In genomic region chr16:81601008-81601428, GRCh38 we compare ENCODE assay signal across 10 cellular contexts.
A peak's percentile ranks its signal among the peaks of the same experiment; 100 is the strongest.
DNase-seq lines count a peak whose midpoint lies in the region; ATAC-seq and TF ChIP-seq lines count a peak whose summit lies in the region.
"Had no signal": no experiment of that assay in that cellular context is flagged by ENCODE, and none has a peak within 500 bp of the region (broad histone marks: within the 10 kb centered on the region; RNA-seq: fewer than 3 reads in every experiment).

No MANE protein-coding gene starts in this region.

- no peak overlapping the region for H3K27ac Mint-ChIP-seq in activated T-helper 2 cell treated with anti-CD3 and anti-CD28 coated beads, Interferon-gamma antibody, Interleukin-2, Interleukin-4, amounts not matched to agents 10 μg/mL and 5 μg/mL and 100 μg/mL, durations not matched to agents 14 hours and 24 hours and 36 hours

- TF ChIP-seq CTCF in epithelial cell of esophagus (IDR thresholded peaks at IDR 0.05; ENCODE audit: insufficient read depth, low read depth, low read length, missing control alignments) (no peak), omental fat pad (IDR thresholded peaks at IDR 0.05) (no peak)

- H3K9me3 Mint-ChIP-seq in activated T-helper 2 cell treated with anti-CD3 and anti-CD28 coated beads, Interferon-gamma antibody, Interleukin-2, Interleukin-4, amounts not matched to agents 10 μg/mL and 5 μg/mL and 100 μg/mL, durations not matched to agents 14 hours and 24 hours and 36 hours = no peaks in the 10 kb centered on the region

- H3K4me1 Mint-ChIP-seq in activated T-helper 2 cell treated with anti-CD3 and anti-CD28 coated beads, Interferon-gamma antibody, Interleukin-2, Interleukin-4, amounts not matched to agents 10 μg/mL and 5 μg/mL and 100 μg/mL, durations not matched to agents 14 hours and 24 hours and 36 hours (ENCODE audit: low read depth) = peaks cover 16% of the 10 kb centered on the region

- H3K4me3 Mint-ChIP-seq in activated T-helper 2 cell treated with anti-CD3 and anti-CD28 coated beads, Interferon-gamma antibody, Interleukin-2, Interleukin-4, amounts not matched to agents 10 μg/mL and 5 μg/mL and 100 μg/mL, durations not matched to agents 14 hours and 24 hours and 36 hours (ENCODE audit: low read depth) = no peak overlapping the region

- DNase-seq in DMS 273 (lab: John Stamatoyannopoulos, UW; ENCODE audit: unreplicated experiment) = peak; percentile 85
- DNase-seq in NCI-H69 (lab: John Stamatoyannopoulos, UW) = peak; percentile 6
- peak; percentile 97 for DNase-seq in epithelial cell of esophagus (ENCODE audit: low read depth)
- no peak for DNase-seq in omental fat pad (ENCODE audit: low spot score)
- no peak for DNase-seq in activated T-helper 2 cell treated with anti-CD3 and anti-CD28 coated beads, Interferon-gamma antibody, Interleukin-2, Interleukin-4, amounts not matched to agents 10 μg/mL and 5 μg/mL and 100 μg/mL, durations not matched to agents 14 hours and 24 hours and 36 hours (ENCODE audit: low spot score)
- DNase-seq in NCI-H1092 treated with DMSO at 0.1 percent for 48 hours (lab: John Stamatoyannopoulos, UW) = no peak
- DNase-seq: activated effector memory CD4-positive, alpha-beta T cell treated with Interleukin-2 at 50 U/mL for 16 hours; Right ventricle myocardium superior had no signal

- H3K36me3 Mint-ChIP-seq in activated T-helper 2 cell treated with anti-CD3 and anti-CD28 coated beads, Interferon-gamma antibody, Interleukin-2, Interleukin-4, amounts not matched to agents 10 μg/mL and 5 μg/mL and 100 μg/mL, durations not matched to agents 14 hours and 24 hours and 36 hours (ENCODE audit: low read depth) = peaks cover 8% of the 10 kb centered on the region

- peak; percentile 45 for ATAC-seq in omental fat pad (ENCODE audit: low FRiP score)
- ATAC-seq in HG02870 (IDR thresholded peaks at IDR 0.05; ENCODE audit: unreplicated experiment) = no peak
- no peak for ATAC-seq in HG03045 (IDR thresholded peaks at IDR 0.05; ENCODE audit: unreplicated experiment)

- no peak overlapping the region for H3K4me3 ChIP-seq in epithelial cell of esophagus (ENCODE audit: low read length)

- intact Hi-C loops in activated T-helper 2 cell treated with anti-CD3 and anti-CD28 coated beads, Interferon-gamma antibody, Interleukin-2, Interleukin-4, amounts not matched to agents 10 μg/mL and 5 μg/mL and 100 μg/mL, durations not matched to agents 14 hours and 24 hours and 36 hours (cut with micrococcal nuclease) = no loop called here

- H3K27me3 Mint-ChIP-seq in activated T-helper 2 cell treated with anti-CD3 and anti-CD28 coated beads, Interferon-gamma antibody, Interleukin-2, Interleukin-4, amounts not matched to agents 10 μg/mL and 5 μg/mL and 100 μg/mL, durations not matched to agents 14 hours and 24 hours and 36 hours (ENCODE audit: low read depth) = no peaks in the 10 kb centered on the region

Comparison
In these comparisons a context has a peak if more than half of its experiments do, and no peak if none do; other contexts are left out.
1. DNase-seq: peak in DMS 273 (single experiment), NCI-H69 (single experiment) and epithelial cell of esophagus (single experiment); none in omental fat pad (single experiment), activated T-helper 2 cell treated with anti-CD3 and anti-CD28 coated beads, Interferon-gamma antibody, Interleukin-2, Interleukin-4, amounts not matched to agents 10 μg/mL and 5 μg/mL and 100 μg/mL, durations not matched to agents 14 hours and 24 hours and 36 hours (single experiment) and NCI-H1092 treated with DMSO at 0.1 percent for 48 hours (single experiment).